In the genomic region with DNA sequence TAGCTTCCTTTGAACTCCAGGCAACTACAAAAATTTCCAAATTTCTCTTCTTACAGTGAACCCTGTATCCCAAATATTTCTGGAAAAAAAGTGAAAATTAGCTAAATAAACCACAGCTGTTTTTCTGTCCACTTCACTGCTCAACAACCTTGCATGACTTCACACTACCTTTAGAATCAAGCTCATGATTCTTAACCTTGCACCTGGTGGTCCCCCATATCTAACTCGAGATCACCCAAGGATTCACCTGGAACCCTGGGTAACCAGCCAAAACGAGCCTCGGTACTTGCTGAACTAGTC, we compare ENCODE assay signal across 1 cellular context.
TF ChIP-seq lines count a peak whose summit lies in the region.

No MANE protein-coding gene starts in this region.

TF ChIP-seq in GM23338, 12 proteins besides CTCF, POLR2A, EP300 and RAD21 (continued from another document):
- TF ChIP-seq, protein P1, sequence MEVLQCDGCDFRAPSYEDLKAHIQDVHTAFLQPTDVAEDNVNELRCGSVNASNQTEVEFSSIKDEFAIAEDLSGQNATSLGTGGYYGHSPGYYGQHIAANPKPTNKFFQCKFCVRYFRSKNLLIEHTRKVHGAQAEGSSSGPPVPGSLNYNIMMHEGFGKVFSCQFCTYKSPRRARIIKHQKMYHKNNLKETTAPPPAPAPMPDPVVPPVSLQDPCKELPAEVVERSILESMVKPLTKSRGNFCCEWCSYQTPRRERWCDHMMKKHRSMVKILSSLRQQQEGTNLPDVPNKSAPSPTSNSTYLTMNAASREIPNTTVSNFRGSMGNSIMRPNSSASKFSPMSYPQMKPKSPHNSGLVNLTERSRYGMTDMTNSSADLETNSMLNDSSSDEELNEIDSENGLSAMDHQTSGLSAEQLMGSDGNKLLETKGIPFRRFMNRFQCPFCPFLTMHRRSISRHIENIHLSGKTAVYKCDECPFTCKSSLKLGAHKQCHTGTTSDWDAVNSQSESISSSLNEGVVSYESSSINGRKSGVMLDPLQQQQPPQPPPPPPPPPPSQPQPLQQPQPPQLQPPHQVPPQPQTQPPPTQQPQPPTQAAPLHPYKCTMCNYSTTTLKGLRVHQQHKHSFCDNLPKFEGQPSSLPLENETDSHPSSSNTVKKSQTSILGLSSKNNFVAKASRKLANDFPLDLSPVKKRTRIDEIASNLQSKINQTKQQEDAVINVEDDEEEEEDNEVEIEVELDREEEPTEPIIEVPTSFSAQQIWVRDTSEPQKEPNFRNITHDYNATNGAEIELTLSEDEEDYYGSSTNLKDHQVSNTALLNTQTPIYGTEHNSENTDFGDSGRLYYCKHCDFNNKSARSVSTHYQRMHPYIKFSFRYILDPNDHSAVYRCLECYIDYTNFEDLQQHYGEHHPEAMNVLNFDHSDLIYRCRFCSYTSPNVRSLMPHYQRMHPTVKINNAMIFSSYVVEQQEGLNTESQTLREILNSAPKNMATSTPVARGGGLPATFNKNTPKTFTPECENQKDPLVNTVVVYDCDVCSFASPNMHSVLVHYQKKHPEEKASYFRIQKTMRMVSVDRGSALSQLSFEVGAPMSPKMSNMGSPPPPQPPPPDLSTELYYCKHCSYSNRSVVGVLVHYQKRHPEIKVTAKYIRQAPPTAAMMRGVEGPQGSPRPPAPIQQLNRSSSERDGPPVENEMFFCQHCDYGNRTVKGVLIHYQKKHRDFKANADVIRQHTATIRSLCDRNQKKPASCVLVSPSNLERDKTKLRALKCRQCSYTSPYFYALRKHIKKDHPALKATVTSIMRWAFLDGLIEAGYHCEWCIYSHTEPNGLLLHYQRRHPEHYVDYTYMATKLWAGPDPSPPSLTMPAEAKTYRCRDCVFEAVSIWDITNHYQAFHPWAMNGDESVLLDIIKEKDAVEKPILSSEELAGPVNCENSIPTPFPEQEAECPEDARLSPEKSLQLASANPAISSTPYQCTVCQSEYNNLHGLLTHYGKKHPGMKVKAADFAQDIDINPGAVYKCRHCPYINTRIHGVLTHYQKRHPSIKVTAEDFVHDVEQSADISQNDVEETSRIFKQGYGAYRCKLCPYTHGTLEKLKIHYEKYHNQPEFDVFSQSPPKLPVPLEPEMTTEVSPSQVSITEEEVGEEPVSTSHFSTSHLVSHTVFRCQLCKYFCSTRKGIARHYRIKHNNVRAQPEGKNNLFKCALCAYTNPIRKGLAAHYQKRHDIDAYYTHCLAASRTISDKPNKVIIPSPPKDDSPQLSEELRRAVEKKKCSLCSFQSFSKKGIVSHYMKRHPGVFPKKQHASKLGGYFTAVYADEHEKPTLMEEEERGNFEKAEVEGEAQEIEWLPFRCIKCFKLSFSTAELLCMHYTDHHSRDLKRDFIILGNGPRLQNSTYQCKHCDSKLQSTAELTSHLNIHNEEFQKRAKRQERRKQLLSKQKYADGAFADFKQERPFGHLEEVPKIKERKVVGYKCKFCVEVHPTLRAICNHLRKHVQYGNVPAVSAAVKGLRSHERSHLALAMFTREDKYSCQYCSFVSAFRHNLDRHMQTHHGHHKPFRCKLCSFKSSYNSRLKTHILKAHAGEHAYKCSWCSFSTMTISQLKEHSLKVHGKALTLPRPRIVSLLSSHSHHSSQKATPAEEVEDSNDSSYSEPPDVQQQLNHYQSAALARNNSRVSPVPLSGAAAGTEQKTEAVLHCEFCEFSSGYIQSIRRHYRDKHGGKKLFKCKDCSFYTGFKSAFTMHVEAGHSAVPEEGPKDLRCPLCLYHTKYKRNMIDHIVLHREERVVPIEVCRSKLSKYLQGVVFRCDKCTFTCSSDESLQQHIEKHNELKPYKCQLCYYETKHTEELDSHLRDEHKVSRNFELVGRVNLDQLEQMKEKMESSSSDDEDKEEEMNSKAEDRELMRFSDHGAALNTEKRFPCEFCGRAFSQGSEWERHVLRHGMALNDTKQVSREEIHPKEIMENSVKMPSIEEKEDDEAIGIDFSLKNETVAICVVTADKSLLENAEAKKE (CRISPR knock-in tag; IDR thresholded peaks at IDR 0.05): no peak
- TF ChIP-seq, protein P2, sequence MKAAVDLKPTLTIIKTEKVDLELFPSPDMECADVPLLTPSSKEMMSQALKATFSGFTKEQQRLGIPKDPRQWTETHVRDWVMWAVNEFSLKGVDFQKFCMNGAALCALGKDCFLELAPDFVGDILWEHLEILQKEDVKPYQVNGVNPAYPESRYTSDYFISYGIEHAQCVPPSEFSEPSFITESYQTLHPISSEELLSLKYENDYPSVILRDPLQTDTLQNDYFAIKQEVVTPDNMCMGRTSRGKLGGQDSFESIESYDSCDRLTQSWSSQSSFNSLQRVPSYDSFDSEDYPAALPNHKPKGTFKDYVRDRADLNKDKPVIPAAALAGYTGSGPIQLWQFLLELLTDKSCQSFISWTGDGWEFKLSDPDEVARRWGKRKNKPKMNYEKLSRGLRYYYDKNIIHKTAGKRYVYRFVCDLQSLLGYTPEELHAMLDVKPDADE (IDR thresholded peaks at IDR 0.05): no peak
- TF ChIP-seq NANOG (IDR thresholded peaks at IDR 0.05; ENCODE audit: borderline replicate concordance) (no peak), STAT1 (IDR thresholded peaks at IDR 0.05; ENCODE audit: unreplicated experiment) (no peak), REST (IDR thresholded peaks at IDR 0.05; ENCODE audit: unreplicated experiment) (no peak), JUNB (IDR thresholded peaks at IDR 0.05; ENCODE audit: unreplicated experiment) (no peak), CREB1 (CRISPR knock-in tag; IDR thresholded peaks at IDR 0.05; ENCODE audit: low read depth) (no peak), ZNF114 (CRISPR knock-in tag; IDR thresholded peaks at IDR 0.05) (no peak), POLR2AphosphoS5 (IDR thresholded peaks at IDR 0.05; ENCODE audit: low read depth) (no peak), EZH2 (IDR thresholded peaks at IDR 0.05; ENCODE audit: low read depth, unreplicated experiment) (no peak)
